In the genomic region with DNA sequence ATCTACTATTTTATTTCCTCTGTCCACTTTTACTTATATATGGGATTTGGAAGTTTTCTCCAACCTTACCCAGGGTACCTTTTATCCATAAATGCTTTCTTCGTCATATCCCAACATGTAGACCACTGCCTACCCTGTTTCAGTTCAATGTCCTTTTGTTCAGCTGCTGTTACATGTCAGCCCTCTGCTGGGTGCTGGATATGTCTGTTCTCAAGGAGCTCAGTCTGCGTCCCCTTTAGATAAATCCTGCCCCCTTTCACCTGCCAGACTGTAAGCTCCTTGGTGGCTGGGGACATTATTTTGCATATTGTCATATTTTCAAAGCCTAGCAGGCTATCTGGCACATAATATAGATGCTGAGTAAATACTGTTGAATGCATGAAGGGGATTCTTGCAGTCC, we compare ENCODE assay signal across 14 cellular contexts. TPM values are rescaled to one million over a fixed set of nuclear protein-coding genes. Genes with fewer than 3 reads are reported as not detected.
A peak's percentile ranks its signal among the peaks of the same experiment; 100 is the strongest.
DNase-seq lines count a peak whose midpoint lies in the region; ATAC-seq and TF ChIP-seq lines count a peak whose summit lies in the region.
"Had no signal": no experiment of that assay in that cellular context is flagged by ENCODE, and none has a peak within 500 bp of the region (broad histone marks: within the 10 kb centered on the region; RNA-seq: fewer than 3 reads in every experiment).

No MANE protein-coding gene starts in this region.

- H2BK15ac ChIP-seq in IMR-90 (ENCODE audit: low read depth, low read length): no peak overlapping the region

- H3K9me3 Mint-ChIP-seq in CD8-positive, alpha-beta T cell: no peaks in the 10 kb centered on the region
- H3K9me3 Mint-ChIP-seq in naive thymus-derived CD8-positive, alpha-beta T cell: no peaks in the 10 kb centered on the region
- H3K9me3 Mint-ChIP-seq: HFFc6 had no signal

- peaks cover 52% of the 10 kb centered on the region for H3K4me1 Mint-ChIP-seq in CD8-positive, alpha-beta T cell (ENCODE audit: low read depth)
- H3K4me1 Mint-ChIP-seq in naive thymus-derived CD8-positive, alpha-beta T cell: peaks cover 17 to 54% (median 32%) of the 10 kb centered on the region in 4 donors

- no peak overlapping the region for H3K23ac ChIP-seq in IMR-90 (ENCODE audit: low read depth, low read length)

- in situ Hi-C loops in IMR-90 (cut with MboI; ENCODE audit: low sequenced_read_pairs): no loop called here

- H2BK20ac ChIP-seq in IMR-90 (ENCODE audit: low read depth, low read length): no peak overlapping the region

- no peak overlapping the region for H2BK120ac ChIP-seq in IMR-90 (ENCODE audit: low read depth, low read length)

- no peak overlapping the region for H2AFZ ChIP-seq in IMR-90 (replicated peaks; ENCODE audit: low read length, poor library complexity)

- H3K9ac ChIP-seq in IMR-90 (ENCODE audit: low read depth, low read length): no peak overlapping the region

- dilution Hi-C loops in IMR-90 (cut with HindIII; ENCODE audit: low sequenced_read_pairs, unreplicated experiment): no loop called here

- BruUV-seq in IMR-90 (replicated peaks; lab: Mats Ljungman, UMichigan): no TSS peak

- H3K27ac Mint-ChIP-seq in CD8-positive, alpha-beta T cell: peak overlapping the region; percentile 38
- H3K27ac Mint-ChIP-seq in naive thymus-derived CD8-positive, alpha-beta T cell: peak overlapping the region in 7 of 10 donors; percentile 3 to 83 (median 53)
- H3K27ac Mint-ChIP-seq: HFFc6 had no signal

- no CpG with 5 or more reads among the region's 2 CpGs for WGBS in IMR-90 (ENCODE audit: extremely low coverage in 2 of 2, insufficient read length in 1 of 2), 2 experiments

- no peak overlapping the region for H2AK9ac ChIP-seq in IMR-90 (replicated peaks; ENCODE audit: low read depth, low read length, poor library complexity)

- no peak overlapping the region for H3K27ac ChIP-seq in CD8-positive, alpha-beta T cell (ENCODE audit: low read depth, low read length)
- H3K27ac ChIP-seq in IMR-90 (ENCODE audit: insufficient read depth, low read length) (no peak overlapping the region), caudate nucleus (ENCODE audit: low read depth, low read length) (peak overlapping the region; percentile 8), coronary artery (no peak overlapping the region)
- H3K27ac ChIP-seq: RWPE1 had no signal

- no peak overlapping the region for H4K91ac ChIP-seq in IMR-90 (ENCODE audit: insufficient read depth, low read depth, low read length)

- no peak for TF ChIP-seq CTCF in CD8-positive, alpha-beta T cell (IDR thresholded peaks at IDR 0.05)
- TF ChIP-seq CTCF in IMR-90 (conservative IDR thresholded peaks at IDR 0.05; ENCODE audit: low read depth, low read length) (no peak), coronary artery (IDR thresholded peaks at IDR 0.05) (no peak)

- no peak for TF ChIP-seq RAD21 in IMR-90 (IDR thresholded peaks at IDR 0.05; ENCODE audit: low read length)

- no peaks in the 10 kb centered on the region for H4K20me1 ChIP-seq in IMR-90 (ENCODE audit: insufficient read depth, low read length)

- H3K27me3 ChIP-seq in CD8-positive, alpha-beta T cell (ENCODE audit: insufficient read depth, low read length): no peaks in the 10 kb centered on the region
- no peaks in the 10 kb centered on the region for H3K27me3 ChIP-seq in IMR-90 (ENCODE audit: control insufficient read depth, insufficient read depth, low read length)
- H3K27me3 ChIP-seq: BE2C had no signal

- no peak overlapping the region for H2AK5ac ChIP-seq in IMR-90 (ENCODE audit: low read depth, low read length)

- H4K8ac ChIP-seq in IMR-90 (ENCODE audit: low read depth in 2 of 2, low read length in 2 of 2): no peak overlapping the region

- no peak overlapping the region for H3K4me2 ChIP-seq in IMR-90 (ENCODE audit: low read depth, low read length)

- TF ChIP-seq POLR2A in IMR-90 (IDR thresholded peaks at IDR 0.05; ENCODE audit: low read depth, low read length): no peak

- no peak for ATAC-seq in CD8-positive, alpha-beta T cell
- no peak for ATAC-seq in IMR-90 (ENCODE audit: low read depth)
- ATAC-seq in naive thymus-derived CD8-positive, alpha-beta T cell: no peak
- no peak for ATAC-seq in activated CD4-positive, CD25-positive, alpha-beta regulatory T cell treated with anti-CD3 and anti-CD28 coated beads, Interleukin-2, amount 50 U/mL, for 24 hours

- POLR2A ChIA-PET in CD8-positive, alpha-beta T cell (lab: Charles Lee): interaction anchor here (1.1 kb wide), 1 partner anchor 36 kb away, joined by 4 read pairs; no protein-coding TSS in a partner anchor
- POLR2A ChIA-PET in IMR-90 (lab: Charles Lee; ENCODE audit: unreplicated experiment): no interaction called here
- POLR2A ChIA-PET in naive thymus-derived CD8-positive, alpha-beta T cell (lab: Charles Lee): no interaction called here

- H3K14ac ChIP-seq in IMR-90 (replicated peaks; ENCODE audit: low read depth, low read length): no peak overlapping the region

- intact Hi-C loops in CD8-positive, alpha-beta T cell (cut with DNase I, micrococcal nuclease): no loop called here
- intact Hi-C loops in IMR-90 (cut with micrococcal nuclease): no loop called here

- DNase-seq in CD8-positive, alpha-beta T cell: no peak
- DNase-seq in IMR-90: no peak
- DNase-seq in caudate nucleus (lab: John Stamatoyannopoulos, UW): peak in 3 of 61 donors; percentile 9 to 16 (median 10)
- DNase-seq in naive thymus-derived CD8-positive, alpha-beta T cell: no peak
- no peak for DNase-seq in coronary artery (ENCODE audit: low spot score)
- DNase-seq in stimulated activated naive CD4-positive, alpha-beta T cell (lab: John Stamatoyannopoulos, UW): no peak
- DNase-seq: BE2C; CD4-positive, alpha-beta memory T cell; DMS79 treated with DMSO at 0.1 percent for 48 hours; GDM1; HFFc6; NCI-H1930 had no signal

- peak overlapping the region; percentile 31; the same call in 1 of the 2 replicates for H3K18ac ChIP-seq in IMR-90 (ENCODE audit: low read depth, low read length)

- peaks cover 43% of the 10 kb centered on the region for H3K36me3 Mint-ChIP-seq in CD8-positive, alpha-beta T cell
- H3K36me3 Mint-ChIP-seq in naive thymus-derived CD8-positive, alpha-beta T cell: peaks cover 3 to 34% (median 12%) of the 10 kb centered on the region in 3 donors

- no peaks in the 10 kb centered on the region for H3K9me3 ChIP-seq in CD8-positive, alpha-beta T cell (ENCODE audit: low read length)
- H3K9me3 ChIP-seq in IMR-90 (ENCODE audit: control insufficient read depth, insufficient read depth, low read length): no peaks in the 10 kb centered on the region
- H3K9me3 ChIP-seq: BE2C had no signal

- H4K5ac ChIP-seq in IMR-90 (ENCODE audit: low read depth, low read length): peak overlapping the region; percentile 51; the same call in 1 of the 2 replicates

- H2BK5ac ChIP-seq in IMR-90 (ENCODE audit: low read depth, low read length, poor library complexity, severe bottlenecking): no peak overlapping the region

- CTCF ChIA-PET in CD8-positive, alpha-beta T cell (lab: Charles Lee): interaction anchor here (1.1 kb wide), 1 partner anchor 99 kb away, joined by 4 read pairs; no protein-coding TSS in a partner anchor
- CTCF ChIA-PET in IMR-90 (lab: Yijun Ruan, JAX): interaction anchor here (0.6 to 1.4 kb wide), 2 partner anchors 9 to 562 kb away, joined by 4 to 7 read pairs; no protein-coding TSS in a partner anchor

- no peaks in the 10 kb centered on the region for H3K27me3 Mint-ChIP-seq in CD8-positive, alpha-beta T cell (ENCODE audit: low read depth)
- no peaks in the 10 kb centered on the region for H3K27me3 Mint-ChIP-seq in naive thymus-derived CD8-positive, alpha-beta T cell
- H3K27me3 Mint-ChIP-seq: CD4-positive, alpha-beta memory T cell had no signal

- H3K4me3 ChIP-seq in CD8-positive, alpha-beta T cell (ENCODE audit: low read depth, low read length): no peak overlapping the region
- no peak overlapping the region for H3K4me3 ChIP-seq in IMR-90 (ENCODE audit: insufficient read depth, low read depth, low read length)
- no peak overlapping the region for H3K4me3 ChIP-seq in coronary artery

- H3K4me1 ChIP-seq in CD8-positive, alpha-beta T cell (ENCODE audit: insufficient read depth, low read length): no peaks in the 10 kb centered on the region
- peaks cover 7% of the 10 kb centered on the region; the same call in 1 of the 2 replicates for H3K4me1 ChIP-seq in IMR-90 (ENCODE audit: control insufficient read depth, insufficient read depth, low read length)

- H3K79me1 ChIP-seq in IMR-90 (ENCODE audit: low read depth in 1 of 2, low read length in 2 of 2): no peaks in the 10 kb centered on the region

- H3K36me3 ChIP-seq in CD8-positive, alpha-beta T cell (ENCODE audit: insufficient read depth, low read length): no peaks in the 10 kb centered on the region
- H3K36me3 ChIP-seq in IMR-90 (ENCODE audit: control insufficient read depth, insufficient read depth, low read length): no peaks in the 10 kb centered on the region
- H3K36me3 ChIP-seq: BE2C had no signal

- H3K4me3 Mint-ChIP-seq in CD8-positive, alpha-beta T cell: no peak overlapping the region
- no peak overlapping the region for H3K4me3 Mint-ChIP-seq in naive thymus-derived CD8-positive, alpha-beta T cell
- H3K4me3 Mint-ChIP-seq: CD4-positive, alpha-beta memory T cell; HFFc6 had no signal

- no peak overlapping the region for H3K56ac ChIP-seq in IMR-90 (ENCODE audit: extremely low read depth, insufficient read depth, low read length)

- 0 out of 2 replicates have a peak, but pooled peaks cover 6% of the 10 kb centered on the region for H3K9me1 ChIP-seq in IMR-90 (ENCODE audit: insufficient read depth, low read length)

- H3K4ac ChIP-seq in IMR-90 (ENCODE audit: low read depth, low read length): no peak overlapping the region

TF ChIP-seq in IMR-90, 13 proteins besides CTCF, POLR2A, EP300 and RAD21 (continues in another document):
- no peak for TF ChIP-seq RCOR1 (IDR thresholded peaks at IDR 0.05; ENCODE audit: insufficient replicate concordance, low read length)
- TF ChIP-seq MAFK (IDR thresholded peaks at IDR 0.05; ENCODE audit: low read depth, low read length): no peak
- no peak for TF ChIP-seq CHD1 (IDR thresholded peaks at IDR 0.05; ENCODE audit: low read depth, low read length)
- TF ChIP-seq, protein P1, sequence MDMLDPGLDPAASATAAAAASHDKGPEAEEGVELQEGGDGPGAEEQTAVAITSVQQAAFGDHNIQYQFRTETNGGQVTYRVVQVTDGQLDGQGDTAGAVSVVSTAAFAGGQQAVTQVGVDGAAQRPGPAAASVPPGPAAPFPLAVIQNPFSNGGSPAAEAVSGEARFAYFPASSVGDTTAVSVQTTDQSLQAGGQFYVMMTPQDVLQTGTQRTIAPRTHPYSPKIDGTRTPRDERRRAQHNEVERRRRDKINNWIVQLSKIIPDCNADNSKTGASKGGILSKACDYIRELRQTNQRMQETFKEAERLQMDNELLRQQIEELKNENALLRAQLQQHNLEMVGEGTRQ (IDR thresholded peaks at IDR 0.05; ENCODE audit: low read depth, low read length): no peak
- no peak for TF ChIP-seq BHLHE40 (IDR thresholded peaks at IDR 0.05; ENCODE audit: low read depth, low read length)
- no peak for TF ChIP-seq NFE2L2 (IDR thresholded peaks at IDR 0.05; ENCODE audit: low read depth, low read length)

RNA-seq across cellular contexts. Expression of a gene that starts 53.2 kb away (rescaled TPM):
- 1 to 10 TPM; 7.2 to 7.8 TPM for total RNA-seq in CD8-positive, alpha-beta T cell
- total RNA-seq in IMR-90 (2012; rRNA removed): 1.3 and 2.2 TPM in 2 replicates
- 0.83 and 1.1 TPM in 2 replicates for polyA plus RNA-seq in IMR-90 (2012; rRNA removed)
- 0.24 and 0.45 TPM in 2 replicates for polyA plus RNA-seq in IMR-90 (2012; cell fraction: cytosol; rRNA removed)
- polyA plus RNA-seq in IMR-90 (2012; cell fraction: nucleus; rRNA removed; ENCODE audit: low replicate concordance): 0.12 and 0.85 TPM in 2 replicates
- total RNA-seq in naive thymus-derived CD8-positive, alpha-beta T cell: 10 to 100 TPM; 23.4 TPM
- 10 to 100 TPM; 10.0 to 13.4 (median 12.1) TPM for polyA plus RNA-seq in naive thymus-derived CD8-positive, alpha-beta T cell
